9 cellular contexts compared by ENCODE assay signal in the genomic region with DNA sequence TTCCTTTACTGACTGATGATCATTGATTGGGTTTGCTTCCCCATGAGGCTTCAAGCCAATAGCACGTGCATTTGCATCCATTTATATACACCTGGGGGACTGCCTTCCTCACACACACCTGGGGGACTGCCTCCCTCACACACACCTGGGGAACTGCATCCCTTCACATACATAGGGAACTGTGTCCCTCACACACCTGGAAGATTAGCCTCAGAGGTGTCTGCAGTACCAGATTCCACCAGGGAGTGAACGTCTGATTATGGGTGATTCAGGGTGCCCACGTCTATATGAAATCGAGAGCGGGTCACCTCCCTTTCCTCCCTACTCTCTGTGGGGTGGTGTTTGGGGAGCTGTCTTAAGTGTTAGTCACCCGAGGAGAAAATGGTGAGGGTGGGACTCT. TPM values are rescaled to one million over a fixed set of nuclear protein-coding genes. Genes with fewer than 3 reads are reported as not detected.
DNase-seq lines count a peak whose midpoint lies in the region; ATAC-seq, FAIRE-seq and TF ChIP-seq lines count a peak whose summit lies in the region.
"Had no signal": no experiment of that assay in that cellular context is flagged by ENCODE, and none has a peak within 500 bp of the region (broad histone marks: within the 10 kb centered on the region; RNA-seq: fewer than 3 reads in every experiment).

No MANE protein-coding gene starts in this region.

- H3K4me3 Mint-ChIP-seq in endodermal cell: no peak overlapping the region

- H3K27ac Mint-ChIP-seq in endodermal cell: peak overlapping the region; percentile 81

- POLR2A ChIA-PET in PC-9 (lab: Charles Lee; ENCODE audit: unreplicated experiment): no interaction called here

- TF ChIP-seq CTCF in GM12864 (IDR thresholded peaks at IDR 0.05; ENCODE audit: low read depth, low read length, missing control alignments) (peak; percentile 27), PC-9 (conservative IDR thresholded peaks at IDR 0.05) (no peak), endodermal cell (conservative IDR thresholded peaks at IDR 0.05) (peak; percentile 60), testis (IDR thresholded peaks at IDR 0.05) (no peak)

- H3K9me3 Mint-ChIP-seq in endodermal cell: no peaks in the 10 kb centered on the region

- no peaks in the 10 kb centered on the region for H3K27me3 Mint-ChIP-seq in endodermal cell (ENCODE audit: insufficient read depth)

- H3K4me3 ChIP-seq in GM12864 (ENCODE audit: low read depth, low read length): no peak overlapping the region; the same call in 1 of the 2 replicates
- no peak overlapping the region for H3K4me3 ChIP-seq in PC-9
- no peak overlapping the region for H3K4me3 ChIP-seq in endodermal cell (ENCODE audit: low read length)
- H3K4me3 ChIP-seq in rectal smooth muscle tissue (ENCODE audit: low read length): no peak overlapping the region
- no peak overlapping the region for H3K4me3 ChIP-seq in testis

- H3K27me3 ChIP-seq in PC-9 (ENCODE audit: insufficient read depth, low read depth) (no peaks in the 10 kb centered on the region), endodermal cell (ENCODE audit: control insufficient read depth, insufficient read depth, low read length, poor library complexity, severe bottlenecking) (no peaks in the 10 kb centered on the region), rectal smooth muscle tissue (ENCODE audit: control insufficient read depth, insufficient read depth, low read length) (no peaks in the 10 kb centered on the region), testis (no peaks in the 10 kb centered on the region)

- CTCF ChIA-PET in PC-9 (lab: Charles Lee): no interaction called here

- H3K36me3 ChIP-seq in PC-9 (ENCODE audit: low read depth) (no peaks in the 10 kb centered on the region; the same call in 1 of the 2 replicates), endodermal cell (ENCODE audit: control insufficient read depth, insufficient read depth, low read length) (peaks cover 24% of the 10 kb centered on the region), rectal smooth muscle tissue (ENCODE audit: control insufficient read depth, insufficient read depth, low read length) (no peaks in the 10 kb centered on the region), testis (ENCODE audit: low read depth, missing control alignments) (no peaks in the 10 kb centered on the region)

- peaks cover 59% of the 10 kb centered on the region for H3F3A ChIP-seq in PC-9 (ENCODE audit: insufficient read depth, low read depth)

- H3K4me2 ChIP-seq in PC-9: peak overlapping the region; percentile 69

- peaks cover 28% of the 10 kb centered on the region for H3K36me3 Mint-ChIP-seq in endodermal cell (ENCODE audit: low read depth)

- no peak overlapping the region for H3K9ac ChIP-seq in endodermal cell (ENCODE audit: extremely low read depth, low read length, poor library complexity, severe bottlenecking)
- no peak overlapping the region for H3K9ac ChIP-seq in rectal smooth muscle tissue (ENCODE audit: low read length)

- no peak overlapping the region for H2AFZ ChIP-seq in PC-9

- no peak for DNase-seq in GM12864 (ENCODE audit: low read depth)
- DNase-seq in PC-9: peak in 1 of 2 experiments; percentile 26
- peak; percentile 59 for DNase-seq in endodermal cell
- DNase-seq in H54 (ENCODE audit: insufficient read length, low spot score): no peak
- DNase-seq in testis: no peak
- no peak for DNase-seq in NCI-H146 treated with DMSO at 0.1 percent for 48 hours (lab: John Stamatoyannopoulos, UW; ENCODE audit: unreplicated experiment)
- DNase-seq: NCI-H524 treated with DMSO at 0.1 percent for 48 hours had no signal

- H3K4me1 Mint-ChIP-seq in endodermal cell: peaks cover 51% of the 10 kb centered on the region

- ATAC-seq in HG03460 (IDR thresholded peaks at IDR 0.05; ENCODE audit: unreplicated experiment): no peak

- no peaks in the 10 kb centered on the region for H3K9me2 ChIP-seq in PC-9 (ENCODE audit: insufficient read depth)

- no peak for FAIRE-seq in H54 (lab: Jason Lieb, UNC)

- no TSS peak for BruUV-seq in PC-9 (replicated peaks; lab: Mats Ljungman, UMichigan)

- no peak for TF ChIP-seq POLR2A in H54 (IDR thresholded peaks at IDR 0.05; ENCODE audit: low read depth, low read length)
- TF ChIP-seq POLR2A in testis (IDR thresholded peaks at IDR 0.05): no peak

- H4K20me1 ChIP-seq in PC-9 (ENCODE audit: insufficient read depth): no peaks in the 10 kb centered on the region

- WGBS in endodermal cell (ENCODE audit: insufficient coverage in 1 of 2, insufficient read length in 1 of 2), 2 experiments: 75 to 93% methylated on average over 1 to 6 of the region's 6 CpGs
- WGBS in testis, 2 donors: 66 to 69% methylated on average over 6 of the region's 6 CpGs

- H3K27ac ChIP-seq in PC-9 (peak overlapping the region; percentile 87), endodermal cell (ENCODE audit: low read depth, low read length) (no peak overlapping the region), rectal smooth muscle tissue (ENCODE audit: low read depth, low read length) (peak overlapping the region; percentile 1), testis (no peak overlapping the region)

- intact Hi-C loops in PC-9 (cut with micrococcal nuclease; ENCODE audit: unreplicated experiment) (no loop called here), testis (cut with DNase I; ENCODE audit: low total_unique reads) (no loop called here)

- H3K9me3 ChIP-seq in PC-9 (ENCODE audit: insufficient read depth, low read depth) (no peaks in the 10 kb centered on the region), endodermal cell (ENCODE audit: control insufficient read depth, low read length) (no peaks in the 10 kb centered on the region), testis (no peaks in the 10 kb centered on the region)

- peaks cover 72% of the 10 kb centered on the region for H3K79me2 ChIP-seq in PC-9 (ENCODE audit: low read depth)

- H3K4me1 ChIP-seq in PC-9 (replicated peaks; ENCODE audit: insufficient read depth): peaks cover 52% of the 10 kb centered on the region
- H3K4me1 ChIP-seq in endodermal cell (ENCODE audit: control insufficient read depth, insufficient read depth, low read length): peaks cover 5% of the 10 kb centered on the region
- H3K4me1 ChIP-seq in rectal smooth muscle tissue (ENCODE audit: control insufficient read depth, insufficient read depth, low read length): peaks cover 50% of the 10 kb centered on the region
- peaks cover 72% of the 10 kb centered on the region for H3K4me1 ChIP-seq in testis

RNA-seq across cellular contexts. Expression of gene CD99, which starts 16.9 kb away (rescaled TPM):
- total RNA-seq in PC-9 (2021) (159 and 203 TPM in 2 replicates), endodermal cell (100 to 1,000 TPM; 314 to 397 TPM), testis (1,000 to 10,000 TPM in 1 of 2 donors, 100 to 1,000 TPM in 1; 733 to 1,032 TPM)
- 226 TPM for polyA plus RNA-seq in endodermal cell (2013, experiment 1 of 2)
- 207 TPM for polyA plus RNA-seq in endodermal cell (2013, experiment 2 of 2)
- polyA plus RNA-seq in testis (ENCODE audit: insufficient read depth, low read depth, low replicate concordance): 450 TPM

RNA-seq across cellular contexts. Expression of gene XG, which starts 43.8 kb away (rescaled TPM):
- total RNA-seq in PC-9 (2021) (not detected in 2 replicates), endodermal cell (1 to 10 TPM; 1.1 to 1.3 TPM), testis (under 1 TPM; 0.19 to 0.63 TPM)
- not detected for polyA plus RNA-seq in endodermal cell (2013, experiment 1 of 2)
- not detected for polyA plus RNA-seq in endodermal cell (2013, experiment 2 of 2)
- 0.88 TPM for polyA plus RNA-seq in testis (ENCODE audit: insufficient read depth, low read depth, low replicate concordance)

Comparison
In these comparisons a context has a peak if more than half of its experiments do, and no peak if none do; other contexts are left out.
1. CTCF ChIP-seq: peak in GM12864 (single experiment) and endodermal cell (single experiment); none in PC-9 (single experiment) and testis (0 of 3).
2. H3K27ac ChIP-seq: peak in PC-9 (single experiment) and rectal smooth muscle tissue (single experiment); none in endodermal cell (single experiment) and testis (0 of 2).